In the genomic region with DNA sequence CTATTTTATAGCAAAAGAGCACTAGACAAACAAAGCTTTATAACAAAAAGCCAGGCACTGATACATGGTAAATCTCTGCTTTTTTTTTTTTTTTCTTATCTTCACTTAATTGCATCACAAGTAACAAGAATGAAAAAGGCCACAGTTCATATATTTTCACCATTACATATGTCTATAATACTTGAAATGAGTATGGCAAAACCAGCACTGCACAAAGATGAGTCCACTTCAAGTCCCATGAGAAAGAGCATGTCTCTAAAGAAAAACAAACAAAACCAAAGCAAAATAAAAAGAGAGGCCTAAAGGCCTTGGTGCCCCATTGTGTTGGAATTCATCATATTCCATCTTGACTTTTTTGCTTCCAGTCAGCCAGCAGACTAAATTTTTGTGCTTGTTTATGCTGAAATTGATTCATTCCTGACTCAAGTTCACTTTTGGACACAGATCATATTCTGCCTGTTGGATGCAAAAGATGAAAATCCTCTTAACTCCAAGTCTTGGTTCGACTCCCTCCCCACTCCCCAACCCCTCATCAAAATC, we compare ENCODE assay signal across 13 cellular contexts.
"Had no signal": no experiment of that assay in that cellular context is flagged by ENCODE, and none has a peak within 500 bp of the region (broad histone marks: within the 10 kb centered on the region; RNA-seq: fewer than 3 reads in every experiment).

No MANE protein-coding gene starts in this region.

- ATAC-seq: foreskin keratinocyte had no signal

- H3K4me1 Mint-ChIP-seq: activated naive CD8-positive, alpha-beta T cell treated with anti-CD3 and anti-CD28 coated beads for 36 hours had no signal

- H3K4me3 Mint-ChIP-seq: activated naive CD8-positive, alpha-beta T cell treated with anti-CD3 and anti-CD28 coated beads for 36 hours; activated T-cell treated with anti-CD3 and anti-CD28 coated beads, Interleukin-2, amount 50 U/mL, for 24 hours; dendritic cell treated with granulocyte-macrophage colony-stimulating factor and Interleukin-4, amounts not matched to agents 40 ng/mL and 50 ng/mL, for 4 days; nephron progenitor cell had no signal

- H3K27ac Mint-ChIP-seq: activated naive CD8-positive, alpha-beta T cell treated with anti-CD3 and anti-CD28 coated beads for 36 hours; activated T-cell treated with anti-CD3 and anti-CD28 coated beads, Interleukin-2, amount 50 U/mL, for 24 hours; dendritic cell treated with granulocyte-macrophage colony-stimulating factor and Interleukin-4, amounts not matched to agents 40 ng/mL and 50 ng/mL, for 4 days; nephron progenitor cell had no signal

- H3K9me3 Mint-ChIP-seq: activated T-cell treated with anti-CD3 and anti-CD28 coated beads, Interleukin-2, amount 50 U/mL, for 24 hours; dendritic cell treated with granulocyte-macrophage colony-stimulating factor and Interleukin-4, amounts not matched to agents 40 ng/mL and 50 ng/mL, for 4 days; nephron progenitor cell had no signal

- H3K36me3 Mint-ChIP-seq: activated naive CD8-positive, alpha-beta T cell treated with anti-CD3 and anti-CD28 coated beads for 36 hours had no signal

- H3K4me3 ChIP-seq: ascending aorta, tibial nerve, vagina had no signal

- H3K9me3 ChIP-seq: ascending aorta, tibial nerve, vagina had no signal

- H3K27me3 Mint-ChIP-seq: activated T-cell treated with anti-CD3 and anti-CD28 coated beads, Interleukin-2, amount 50 U/mL, for 24 hours; dendritic cell treated with granulocyte-macrophage colony-stimulating factor and Interleukin-4, amounts not matched to agents 40 ng/mL and 50 ng/mL, for 4 days had no signal

- H3K27me3 ChIP-seq: ascending aorta, foreskin keratinocyte, tibial nerve, vagina had no signal

- DNase-seq: activated CD4-positive, alpha-beta T cell treated with anti-CD3 and anti-CD28 coated beads, Interleukin-2, amount 50 U/mL, for 4 hours; activated effector memory CD4-positive, alpha-beta T cell treated with anti-CD3 and anti-CD28 coated beads, Interleukin-2, amount 50 U/mL, for 16 hours; activated naive CD8-positive, alpha-beta T cell treated with anti-CD3 and anti-CD28 coated beads for 36 hours; activated T-cell treated with anti-CD3 and anti-CD28 coated beads, Interleukin-2, amount 50 U/mL, for 24 hours; central memory CD4-positive, alpha-beta T cell; foreskin keratinocyte; head of caudate nucleus; nephron progenitor cell; stimulated activated CD4-positive, alpha-beta T cell treated with anti-CD3 and anti-CD28 coated beads, Interleukin-4, amount 100 ng/mL, for 4 hours had no signal
